In the genomic region with DNA sequence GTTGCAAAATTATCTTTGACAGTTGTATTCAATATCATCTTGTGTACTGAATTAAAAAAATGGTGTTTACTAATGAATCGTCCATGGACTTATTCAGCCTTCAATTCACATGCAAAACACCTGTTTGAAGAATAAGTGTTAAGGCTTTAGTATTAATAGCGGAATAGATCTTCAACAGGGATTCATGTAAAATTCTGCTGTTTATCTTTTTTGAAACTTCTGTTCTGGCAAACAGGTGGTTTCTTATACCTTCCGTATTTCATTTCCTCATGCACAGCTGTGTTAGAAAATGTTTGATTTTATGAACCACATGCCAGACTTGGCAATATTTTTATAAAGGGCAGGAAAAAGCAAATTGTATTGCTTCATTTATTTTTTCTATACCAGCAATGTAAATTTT, we compare ENCODE assay signal across 21 cellular contexts.
"Had no signal": no experiment of that assay in that cellular context is flagged by ENCODE, and none has a peak within 500 bp of the region (broad histone marks: within the 10 kb centered on the region; RNA-seq: fewer than 3 reads in every experiment).

No MANE protein-coding gene starts in this region.

- H3K27ac ChIP-seq: coronary artery, epithelial cell of prostate, heart left ventricle, parathyroid adenoma, thoracic aorta, upper lobe of left lung had no signal

- DNase-seq: activated CD4-positive, alpha-beta T cell treated with anti-CD3 and anti-CD28 coated beads, Interleukin-2, amount 50 U/mL, for 48 hours; activated CD8-positive, alpha-beta memory T cell treated with anti-CD3 and anti-CD28 coated beads, Interleukin-2, amount 50 U/mL, for 48 hours; activated naive CD4-positive, alpha-beta T cell treated with Interleukin-2 at 50 U/mL for 16 hours; activated naive CD8-positive, alpha-beta T cell treated with anti-CD3 and anti-CD28 coated beads, Interleukin-2, amount 10 ng/mL, durations not matched to agents 7 days and 5 days; activated T-cell treated with anti-CD3 and anti-CD28 coated beads, Interleukin-2, amount 50 U/mL, for 48 hours; amygdala; endodermal cell; heart left ventricle; left colon; nephron progenitor cell; nucleus accumbens; right cardiac atrium; stimulated activated CD4-positive, alpha-beta T cell treated with anti-CD3 and anti-CD28 coated beads, Interleukin-4, amount 100 ng/mL, for 24 hours; stimulated activated naive CD4-positive, alpha-beta T cell treated with Interleukin-2 at 50 U/mL for 16 hours; T-helper 9 cell; upper lobe of left lung had no signal

- ATAC-seq: heart left ventricle, right cardiac atrium, WTC11 had no signal

- H3K4me3 ChIP-seq: coronary artery, heart left ventricle, thoracic aorta, upper lobe of left lung had no signal

- H3K9me3 ChIP-seq: heart left ventricle, thoracic aorta, upper lobe of left lung had no signal

- H3K27me3 ChIP-seq: heart left ventricle, upper lobe of left lung had no signal

- H3K36me3 ChIP-seq: heart left ventricle, thoracic aorta, upper lobe of left lung had no signal

- H3K4me1 ChIP-seq: parathyroid adenoma, upper lobe of left lung had no signal
